In the genomic region with DNA sequence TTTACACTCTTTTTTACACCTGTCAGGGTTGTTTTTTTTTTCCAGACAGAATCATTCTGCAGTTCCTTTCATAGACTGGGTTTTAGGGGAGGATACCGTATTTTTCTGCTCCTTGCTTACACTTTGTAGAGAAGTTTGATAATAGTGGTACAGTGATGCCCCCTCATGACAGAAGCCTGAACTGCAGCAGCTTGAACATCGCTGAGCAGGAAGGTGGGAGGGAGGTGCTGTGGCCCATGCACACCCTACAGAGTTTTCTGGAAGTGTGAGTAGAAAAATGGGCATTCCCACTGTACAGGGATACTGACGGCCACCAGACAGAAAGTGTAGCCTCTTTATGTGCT, we compare ENCODE assay signal across 8 cellular contexts. TPM values are rescaled to one million over a fixed set of nuclear protein-coding genes. Genes with fewer than 3 reads are reported as not detected.
DNase-seq lines count a peak whose midpoint lies in the region; ATAC-seq and TF ChIP-seq lines count a peak whose summit lies in the region.

No MANE protein-coding gene starts in this region.

- DNase-seq in C1 segment of cervical spinal cord (lab: John Stamatoyannopoulos, UW): peak in 12 of 14 donors; percentile 0 to 44 (median 24)
- DNase-seq in NCI-H82 (lab: John Stamatoyannopoulos, UW): peak; percentile 69
- peak; percentile 29 to 37 for DNase-seq in activated CD8-positive, alpha-beta memory T cell treated with anti-CD3 and anti-CD28 coated beads for 4 hours (ENCODE audit: low read depth in 2 of 2)
- peak; percentile 73 for DNase-seq in endothelial cell (ENCODE audit: low spot score)
- peak; percentile 76 for DNase-seq in myocyte (ENCODE audit: low read depth)
- DNase-seq in stimulated activated CD8-positive, alpha-beta memory T cell treated with anti-CD3 and anti-CD28 coated beads, Interleukin-7, amount 100 ng/mL, for 4 hours (ENCODE audit: low read depth in 2 of 2): peak; percentile 31 to 54

- H3K27ac Mint-ChIP-seq in endothelial cell (ENCODE audit: unreplicated experiment): no peak overlapping the region

- ATAC-seq in GM19043 (IDR thresholded peaks at IDR 0.05; ENCODE audit: low read depth, unreplicated experiment) (peak; percentile 84), HG03439 (IDR thresholded peaks at IDR 0.05; ENCODE audit: unreplicated experiment) (peak; percentile 96)

- TF ChIP-seq CTCF in endothelial cell (IDR thresholded peaks at IDR 0.05; ENCODE audit: unreplicated experiment): peak; percentile 62

- no peaks in the 10 kb centered on the region for H3K36me3 Mint-ChIP-seq in endothelial cell (ENCODE audit: low read depth, unreplicated experiment)

- peaks cover 9% of the 10 kb centered on the region for H3K4me1 Mint-ChIP-seq in endothelial cell (ENCODE audit: unreplicated experiment)

- H3K4me3 Mint-ChIP-seq in endothelial cell (ENCODE audit: unreplicated experiment): no peak overlapping the region

- no peaks in the 10 kb centered on the region for H3K27me3 Mint-ChIP-seq in endothelial cell (ENCODE audit: unreplicated experiment)

- no peaks in the 10 kb centered on the region for H3K9me3 Mint-ChIP-seq in endothelial cell (ENCODE audit: unreplicated experiment)

RNA-seq across cellular contexts. Expression of a gene that starts 54.5 kb away (rescaled TPM):
- total RNA-seq in endothelial cell (ENCODE audit: unreplicated experiment): 0.36 TPM
- total RNA-seq in myocyte: 0.26 and 0.32 TPM in 2 replicates
- polyA plus RNA-seq in myocyte (2012): 0.86 TPM

Comparison
In these comparisons a context has a peak if more than half of its experiments do, and no peak if none do; other contexts are left out.
1. Peak in every context shown above with its lines: DNase-seq and ATAC-seq.
2. DNase-seq: peak in every context shown above with its lines; median percentile 76 in myocyte; 73 in endothelial cell; 69 in NCI-H82; 42 in stimulated activated CD8-positive, alpha-beta memory T cell treated with anti-CD3 and anti-CD28 coated beads, Interleukin-7, amount 100 ng/mL, for 4 hours; 33 in activated CD8-positive, alpha-beta memory T cell treated with anti-CD3 and anti-CD28 coated beads for 4 hours; 24 in C1 segment of cervical spinal cord.